In genomic region chr19:12788682-12789097, GRCh38 we compare ENCODE assay signal across 8 cellular contexts. TPM values are rescaled to one million over a fixed set of nuclear protein-coding genes. Genes with fewer than 3 reads are reported as not detected.
DNase-seq lines count a peak whose midpoint lies in the region; ATAC-seq and TF ChIP-seq lines count a peak whose summit lies in the region.

No MANE protein-coding gene starts in this region.

- DNase-seq in D341Med (ENCODE audit: low spot score) (peak; percentile 77), HT-29 (ENCODE audit: low spot score) (peak; percentile 75), T-helper 1 cell (peak in 3 of 5 donors; percentile 49 to 57 (median 53)), dermis blood vessel endothelial cell (peak; percentile 82), lower leg skin (ENCODE audit: low spot score in 2 of 2) (peak; percentile 72 to 94), stomach (peak; percentile 81)

- peaks cover 63 to 72% (median 66%) of the 10 kb centered on the region in 4 donors for H3K4me1 ChIP-seq in stomach

- WGBS in lower leg skin, 2 donors, result 3% methylated on average over 7 to 9 of the region's 12 CpGs
- WGBS in stomach, 5 donors, result 0 to 4% (median 1%) methylated on average over 6 to 12 of the region's 12 CpGs

- intact Hi-C loops in lower leg skin (cut with DNase I; ENCODE audit: low total_unique reads), result no loop called here
- intact Hi-C loops in stomach (cut with DNase I; ENCODE audit: low total_unique reads), result no loop called here

- H3K36me3 ChIP-seq in stomach, result no peaks in the 10 kb centered on the region

- TF ChIP-seq EP300 in stomach (IDR thresholded peaks at IDR 0.05), result no peak

- TF ChIP-seq POLR2A in lower leg skin (IDR thresholded peaks at IDR 0.05) (no peak), stomach (IDR thresholded peaks at IDR 0.05) (no peak)

- TF ChIP-seq CTCF in lower leg skin (IDR thresholded peaks at IDR 0.05) (no peak), stomach (IDR thresholded peaks at IDR 0.05) (no peak)

- H3K4me3 ChIP-seq in lower leg skin (ENCODE audit: low read depth, poor library complexity, severe bottlenecking) (no peak overlapping the region), stomach (peak overlapping the region; percentile 79 to 93 (median 86))

- H3K27ac ChIP-seq in stomach, result peak overlapping the region; percentile 92 to 100 (median 99)

- no peaks in the 10 kb centered on the region for H3K27me3 ChIP-seq in stomach

- H3K9me3 ChIP-seq in stomach, result no peaks in the 10 kb centered on the region

- ATAC-seq in HG03280 (IDR thresholded peaks at IDR 0.05; ENCODE audit: unreplicated experiment) (no peak), HG02588 (IDR thresholded peaks at IDR 0.05; ENCODE audit: unreplicated experiment) (no peak)

RNA-seq across cellular contexts. Expression of gene JUNB, which starts 2.6 kb away (rescaled TPM):
- total RNA-seq in HT-29 (2014; rRNA removed; shearing (Covaris generic)), result 568 and 620 TPM in 2 replicates
- total RNA-seq in dermis blood vessel endothelial cell, result 61.1 and 151 TPM in 2 replicates
- 1,000 to 10,000 TPM in 1 of 4 donors, 100 to 1,000 TPM in 3; 608 to 1,091 (median 870) TPM for total RNA-seq in lower leg skin
- 100 to 1,000 TPM; 178 to 625 (median 336) TPM for total RNA-seq in stomach
- 100 to 1,000 TPM; 128 to 152 (median 136) TPM for polyA plus RNA-seq in stomach

RNA-seq across cellular contexts. Expression of gene PRDX2, which starts 12.9 kb away (rescaled TPM):
- total RNA-seq in HT-29 (2014; rRNA removed; shearing (Covaris generic)), result 378 and 396 TPM in 2 replicates
- 214 and 278 TPM in 2 replicates for total RNA-seq in dermis blood vessel endothelial cell
- total RNA-seq in lower leg skin, result 100 to 1,000 TPM; 266 to 459 (median 327) TPM
- total RNA-seq in stomach, result 100 to 1,000 TPM; 118 to 284 (median 129) TPM
- 100 to 1,000 TPM; 213 to 257 (median 240) TPM for polyA plus RNA-seq in stomach

RNA-seq across cellular contexts. Expression of gene THSD8, which starts 13.2 kb away (rescaled TPM):
- total RNA-seq in HT-29 (2014; rRNA removed; shearing (Covaris generic)), result 0.10 TPM in 1 of 2 replicates, not detected in the other
- total RNA-seq in dermis blood vessel endothelial cell, result 0.23 TPM in 1 of 2 replicates, not detected in the other
- 1 to 10 TPM in 1 of 4 donors, not detected in 3; 1.6 TPM for total RNA-seq in lower leg skin
- not detected for total RNA-seq in stomach
- polyA plus RNA-seq in stomach, result 1 to 10 TPM; 2.9 to 8.3 (median 5.1) TPM

RNA-seq across cellular contexts. Expression of gene HOOK2, which starts 13.3 kb away (rescaled TPM):
- 64.1 and 72.2 TPM in 2 replicates for total RNA-seq in HT-29 (2014; rRNA removed; shearing (Covaris generic))
- total RNA-seq in dermis blood vessel endothelial cell (12.1 and 14.8 TPM in 2 replicates), lower leg skin (100 to 1,000 TPM in 1 of 4 donors, 10 to 100 TPM in 3; 49.9 to 122 (median 65.8) TPM), stomach (100 to 1,000 TPM in 3 of 5 donors, 10 to 100 TPM in 2; 33.0 to 797 (median 303) TPM)
- polyA plus RNA-seq in stomach, result 10 to 100 TPM; 30.1 to 74.1 (median 66.7) TPM

RNA-seq across cellular contexts. Expression of gene RNASEH2A, which starts 17.7 kb away (rescaled TPM):
- total RNA-seq in HT-29 (2014; rRNA removed; shearing (Covaris generic)), result 48.2 and 55.4 TPM in 2 replicates
- 19.6 and 45.6 TPM in 2 replicates for total RNA-seq in dermis blood vessel endothelial cell
- 1 to 10 TPM; 3.3 to 7.8 (median 5.9) TPM for total RNA-seq in lower leg skin
- 10 to 100 TPM in 2 of 5 donors, 1 to 10 TPM in 2, under 1 TPM in 1; 0.45 to 36.2 (median 6.2) TPM for total RNA-seq in stomach
- polyA plus RNA-seq in stomach, result 10 to 100 TPM in 1 of 3 donors, 1 to 10 TPM in 2; 5.4 to 10.6 (median 6.4) TPM
